Comparison of ENCODE assay signal across 9 cellular contexts in the genomic region with DNA sequence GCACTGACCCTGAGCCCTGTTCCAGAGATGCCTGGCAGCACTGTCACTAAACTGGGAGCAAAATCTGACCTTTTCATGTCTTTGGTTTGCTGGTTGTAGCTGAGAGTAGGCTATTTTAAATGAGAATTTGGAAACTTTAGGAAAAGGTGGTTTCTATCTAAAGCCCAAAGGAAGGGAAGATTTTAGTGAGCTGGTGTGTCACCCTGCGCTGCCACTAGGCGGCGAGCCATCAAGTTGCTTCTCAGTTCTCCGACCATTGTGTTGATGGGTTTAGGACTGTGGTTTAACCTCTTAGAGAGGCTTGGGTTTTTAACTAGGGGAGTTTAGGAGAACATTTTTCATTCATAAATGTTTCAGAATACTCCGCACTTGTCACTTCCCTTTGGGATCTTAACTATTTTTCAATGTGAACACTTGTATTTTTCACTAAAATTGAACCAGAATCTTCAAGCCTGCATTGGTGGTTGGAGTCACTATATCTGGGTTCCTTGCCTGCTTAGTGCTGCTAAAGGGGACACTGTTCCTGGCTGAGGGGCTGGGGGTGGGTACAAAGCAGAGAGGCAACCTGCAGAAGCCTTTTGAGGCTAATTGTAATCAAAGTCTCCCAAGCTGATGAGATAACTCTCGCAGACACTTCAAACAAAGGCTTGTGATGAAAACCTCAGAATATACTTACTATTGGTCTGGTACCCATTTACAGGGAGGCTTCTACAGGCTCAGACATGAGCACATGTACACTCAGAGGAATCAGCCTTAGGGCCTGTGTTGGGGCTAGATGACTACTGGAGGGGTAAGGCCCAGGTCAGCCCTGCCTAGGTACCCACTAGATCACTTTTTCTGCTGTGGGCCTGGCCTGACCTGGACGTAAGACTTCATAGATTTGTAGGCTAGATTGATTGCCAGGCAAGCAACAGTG. TPM values are rescaled to one million over a fixed set of nuclear protein-coding genes. Genes with fewer than 3 reads are reported as not detected.
DNase-seq lines count a peak whose midpoint lies in the region; ATAC-seq, FAIRE-seq and TF ChIP-seq lines count a peak whose summit lies in the region.
"Had no signal": no experiment of that assay in that cellular context is flagged by ENCODE, and none has a peak within 500 bp of the region (broad histone marks: within the 10 kb centered on the region; RNA-seq: fewer than 3 reads in every experiment).

No MANE protein-coding gene starts in this region.

- dilution Hi-C loops in endothelial cell of umbilical vein (cut with MboI; ENCODE audit: extremely low pct_ligation_motif_present, low sequenced_read_pairs), result no loop called here

- no TSS peak for BruUV-seq in endothelial cell of umbilical vein (replicated peaks; lab: Mats Ljungman, UMichigan)

- H3K36me3 ChIP-seq in endothelial cell of umbilical vein (ENCODE audit: control insufficient read depth in 2 of 2, extremely low read depth in 1 of 2, insufficient read depth in 2 of 2, low read length in 2 of 2) (peaks cover 5% of the 10 kb centered on the region in 2 experiments), trophoblast cell (ENCODE audit: control insufficient read depth in 1 of 2, insufficient read depth in 2 of 2, low read length in 2 of 2) (peaks cover 11 to 26% of the 10 kb centered on the region in 2 experiments)

- no peak overlapping the region for H3K27ac ChIP-seq in endothelial cell of umbilical vein (ENCODE audit: insufficient read depth, low read depth, low read length)
- H3K27ac ChIP-seq in trophoblast cell (ENCODE audit: low read depth, low read length), result no peak overlapping the region
- H3K27ac ChIP-seq: BLaER1 had no signal

- no peak overlapping the region for H2AFZ ChIP-seq in endothelial cell of umbilical vein (ENCODE audit: low read depth, low read length)
- H2AFZ ChIP-seq in trophoblast cell (ENCODE audit: insufficient read depth, low read length, poor library complexity), result no peak overlapping the region

- no peak overlapping the region for H4K8ac ChIP-seq in trophoblast cell (ENCODE audit: low read depth, low read length)

- CTCF ChIA-PET in endothelial cell of umbilical vein (lab: Charles Lee), result interaction anchor here (0.7 to 2.8 kb wide), 15 partner anchors 9 to 130 kb away, joined by 3 to 18 read pairs (median 3); a partner anchor contains a TSS

- peak; percentile 69 for FAIRE-seq in endothelial cell of umbilical vein (lab: Jason Lieb, UNC)

- H3K9me1 ChIP-seq in endothelial cell of umbilical vein (replicated peaks; ENCODE audit: control insufficient read depth, extremely low read depth, insufficient read depth, low read length), result no peaks in the 10 kb centered on the region

- H3K27me3 ChIP-seq in endothelial cell of umbilical vein (ENCODE audit: control insufficient read depth in 2 of 2, insufficient read depth in 2 of 2, low read length in 2 of 2) (no peaks in the 10 kb centered on the region), trophoblast cell (ENCODE audit: insufficient read depth, low read length) (no peaks in the 10 kb centered on the region)
- H3K27me3 ChIP-seq: BLaER1 had no signal

- no peak overlapping the region for H3K4me3 ChIP-seq in endothelial cell of umbilical vein (replicated peaks in 1 of 3; ENCODE audit: insufficient read depth in 1 of 3, low read depth in 1 of 3, low read length in 3 of 3)
- no peak overlapping the region for H3K4me3 ChIP-seq in trophoblast cell (ENCODE audit: low read depth, low read length)
- H3K4me3 ChIP-seq: BLaER1 had no signal

- peak; percentile 78 to 79 for TF ChIP-seq CTCF in endothelial cell of umbilical vein (IDR thresholded peaks at IDR 0.05; ENCODE audit: extremely low read depth in 1 of 2, insufficient read depth in 1 of 2, low read depth in 1 of 2, low read length in 2 of 2)

- H4K12ac ChIP-seq in trophoblast cell (ENCODE audit: low read depth, low read length), result no peak overlapping the region

- H3K4me2 ChIP-seq in endothelial cell of umbilical vein (ENCODE audit: insufficient read depth, low read length) (no peak overlapping the region), trophoblast cell (ENCODE audit: low read length) (no peak overlapping the region)
- H3K4me2 ChIP-seq: BLaER1 had no signal

- H2BK5ac ChIP-seq in trophoblast cell (ENCODE audit: low read depth, low read length, poor library complexity), result no peak overlapping the region

- no peak for ATAC-seq in GM18907 (IDR thresholded peaks at IDR 0.05; ENCODE audit: unreplicated experiment)

- no peak overlapping the region for H3K14ac ChIP-seq in trophoblast cell (ENCODE audit: low read length)

- POLR2A ChIA-PET in endothelial cell of umbilical vein (lab: Charles Lee), result interaction anchor here (0.6 kb wide), 1 partner anchor 17 kb away, joined by 3 read pairs; a partner anchor contains a TSS

- H2AK5ac ChIP-seq in trophoblast cell (ENCODE audit: low read length), result no peak overlapping the region

- no peak overlapping the region for H2BK120ac ChIP-seq in trophoblast cell (ENCODE audit: insufficient read depth, low read length, poor library complexity)

- intact Hi-C loops in endothelial cell of umbilical vein (cut with micrococcal nuclease), result loop anchor here (2.0 kb wide), 1 partner anchor 44 kb away; no protein-coding TSS in a partner anchor

- H3K9me3 ChIP-seq in endothelial cell of umbilical vein (replicated peaks; ENCODE audit: control insufficient read depth, insufficient read depth, low read length) (no peaks in the 10 kb centered on the region), trophoblast cell (ENCODE audit: insufficient read depth, low read depth, low read length) (no peaks in the 10 kb centered on the region)
- H3K9me3 ChIP-seq: BLaER1 had no signal

- peak; percentile 10 for DNase-seq in DMS53 (lab: John Stamatoyannopoulos, UW)
- DNase-seq in DMS53 treated with DMSO at 0.1 percent for 48 hours (lab: John Stamatoyannopoulos, UW; ENCODE audit: unreplicated experiment), result no peak
- DNase-seq in NCI-H69 (lab: John Stamatoyannopoulos, UW), result peak; percentile 25
- no peak for DNase-seq in endothelial cell of umbilical vein (ENCODE audit: low read depth, low spot score)
- DNase-seq in trophoblast cell, result peak; percentile 56 to 70
- no peak for DNase-seq in SW 1271 (lab: John Stamatoyannopoulos, UW)
- DNase-seq in NCI-H524 (lab: John Stamatoyannopoulos, UW), result no peak

- H2BK12ac ChIP-seq in trophoblast cell (ENCODE audit: low read length), result no peak overlapping the region

- no peak overlapping the region for H3K23ac ChIP-seq in trophoblast cell (ENCODE audit: low read length)

- H4K20me1 ChIP-seq in endothelial cell of umbilical vein (replicated peaks; ENCODE audit: control insufficient read depth, extremely low read depth, insufficient read depth, low read length), result no peaks in the 10 kb centered on the region

- no CpG with 5 or more reads among the region's 7 CpGs for WGBS in trophoblast cell (ENCODE audit: extremely low coverage, insufficient coverage, insufficient read length)

- no peak overlapping the region for H3K4ac ChIP-seq in trophoblast cell (ENCODE audit: low read depth, low read length)

- H3K79me2 ChIP-seq in endothelial cell of umbilical vein (ENCODE audit: control insufficient read depth, insufficient read depth, low read length), result peaks cover 16% of the 10 kb centered on the region
- no peaks in the 10 kb centered on the region for H3K79me2 ChIP-seq in trophoblast cell (ENCODE audit: control insufficient read depth, insufficient read depth, low read length, poor library complexity)

- no peak overlapping the region for H4K91ac ChIP-seq in trophoblast cell (ENCODE audit: low read depth, low read length)

- H3K79me1 ChIP-seq in trophoblast cell (ENCODE audit: low read length), result no peaks in the 10 kb centered on the region

- H3K18ac ChIP-seq in trophoblast cell (ENCODE audit: low read length), result no peak overlapping the region

- TF ChIP-seq POLR2A in endothelial cell of umbilical vein (IDR thresholded peaks at IDR 0.05; ENCODE audit: low read depth, low read length), result no peak

- H3K9ac ChIP-seq in endothelial cell of umbilical vein (replicated peaks; ENCODE audit: extremely low read depth, insufficient read depth, low read length), result no peak overlapping the region
- H3K9ac ChIP-seq in trophoblast cell (ENCODE audit: low read length), result no peak overlapping the region
- H3K9ac ChIP-seq: BLaER1 had no signal

- H3K4me1 ChIP-seq in endothelial cell of umbilical vein (ENCODE audit: control insufficient read depth, extremely low read depth, insufficient read depth, low read length), result peaks cover 7% of the 10 kb centered on the region
- H3K4me1 ChIP-seq in trophoblast cell (ENCODE audit: control insufficient read depth in 1 of 2, insufficient read depth in 2 of 2, low read length in 2 of 2), result peaks cover 6 to 11% of the 10 kb centered on the region in 2 experiments
- H3K4me1 ChIP-seq: BLaER1 had no signal

RNA-seq across cellular contexts. Expression of a gene that starts 16.8 kb away (rescaled TPM):
- 44.5 and 46.2 TPM in 2 replicates for total RNA-seq in endothelial cell of umbilical vein
- polyA plus RNA-seq in endothelial cell of umbilical vein, result 35.3 and 53.8 TPM in 2 replicates
- polyA plus RNA-seq in endothelial cell of umbilical vein (2011; cell fraction: cytosol; rRNA removed), result 62.1 and 71.9 TPM in 2 replicates
- 50.0 and 63.3 TPM in 2 replicates for polyA plus RNA-seq in endothelial cell of umbilical vein (2011; cell fraction: nucleus; rRNA removed)
- polyA plus RNA-seq in endothelial cell of umbilical vein (2012), result 60.1 and 71.0 TPM in 2 replicates
- 42.3 and 48.3 TPM in 2 replicates for polyA minus RNA-seq in endothelial cell of umbilical vein
- polyA minus RNA-seq in endothelial cell of umbilical vein (2011; cell fraction: cytosol; rRNA and poly(A)+ RNA removed), result 16.2 TPM
- 34.7 and 46.8 TPM in 2 replicates for polyA minus RNA-seq in endothelial cell of umbilical vein (2011; cell fraction: nucleus; rRNA and poly(A)+ RNA removed)
- polyA plus RNA-seq in trophoblast cell (2013), result 25.4 and 26.2 TPM in 2 replicates

RNA-seq across cellular contexts. Expression of a gene that starts 16.8 kb away (rescaled TPM):
- 62.4 and 62.7 TPM in 2 replicates for total RNA-seq in endothelial cell of umbilical vein
- polyA plus RNA-seq in endothelial cell of umbilical vein, result 97.1 and 131 TPM in 2 replicates
- 102 and 116 TPM in 2 replicates for polyA plus RNA-seq in endothelial cell of umbilical vein (2011; cell fraction: cytosol; rRNA removed)
- 95.9 and 110 TPM in 2 replicates for polyA plus RNA-seq in endothelial cell of umbilical vein (2011; cell fraction: nucleus; rRNA removed)
- 55.8 and 66.8 TPM in 2 replicates for polyA plus RNA-seq in endothelial cell of umbilical vein (2012)
- 263 and 303 TPM in 2 replicates for polyA minus RNA-seq in endothelial cell of umbilical vein
- polyA minus RNA-seq in endothelial cell of umbilical vein (2011; cell fraction: cytosol; rRNA and poly(A)+ RNA removed), result 51.7 TPM
- polyA minus RNA-seq in endothelial cell of umbilical vein (2011; cell fraction: nucleus; rRNA and poly(A)+ RNA removed), result 60.0 and 67.5 TPM in 2 replicates
- 50.9 and 51.5 TPM in 2 replicates for polyA plus RNA-seq in trophoblast cell (2013)

RNA-seq across cellular contexts. Expression of a gene that starts 33.3 kb away (rescaled TPM):
- not detected in 2 replicates for total RNA-seq in endothelial cell of umbilical vein
- 1.8 and 3.2 TPM in 2 replicates for polyA plus RNA-seq in endothelial cell of umbilical vein
- 1.0 and 1.5 TPM in 2 replicates for polyA plus RNA-seq in endothelial cell of umbilical vein (2011; cell fraction: cytosol; rRNA removed)
- 0.18 and 0.91 TPM in 2 replicates for polyA plus RNA-seq in endothelial cell of umbilical vein (2011; cell fraction: nucleus; rRNA removed)
- 0.85 TPM in 1 of 2 replicates, not detected in the other for polyA plus RNA-seq in endothelial cell of umbilical vein (2012)
- polyA minus RNA-seq in endothelial cell of umbilical vein, result 0.21 TPM in 1 of 2 replicates, not detected in the other
- polyA minus RNA-seq in endothelial cell of umbilical vein (2011; cell fraction: cytosol; rRNA and poly(A)+ RNA removed), result not detected
- polyA minus RNA-seq in endothelial cell of umbilical vein (2011; cell fraction: nucleus; rRNA and poly(A)+ RNA removed), result not detected in 2 replicates
- polyA plus RNA-seq in trophoblast cell (2013), result 0.14 and 0.29 TPM in 2 replicates

Comparison
In these comparisons a context has a peak if more than half of its experiments do, and no peak if none do; other contexts are left out.
1. DNase-seq: peak in DMS53 (single experiment), NCI-H69 (single experiment) and trophoblast cell (2 of 2); none in DMS53 treated with DMSO at 0.1 percent for 48 hours (single experiment), endothelial cell of umbilical vein (single experiment), SW 1271 (0 of 2) and NCI-H524 (0 of 2).